Comparison of ENCODE assay signal across 8 cellular contexts in genomic region chr5:154858251-154858971, GRCh38. TPM values are rescaled to one million over a fixed set of nuclear protein-coding genes. Genes with fewer than 3 reads are reported as not detected.
DNase-seq lines count a peak whose midpoint lies in the region; ATAC-seq and TF ChIP-seq lines count a peak whose summit lies in the region.

TSS of gene CNOT8 (plus strand) at chr5:154858627. CDS start at chr5:154863279, 4,652 bp downstream.

- ATAC-seq in GM21723 (IDR thresholded peaks at IDR 0.05; ENCODE audit: unreplicated experiment) (peak; percentile 74), Panc1 (peak; percentile 89)
- peak; percentile 86 for ATAC-seq in activated T-cell treated with anti-CD3 and anti-CD28 coated beads, Interleukin-2, amount 50 U/mL, for 4 hours

- CTCF ChIA-PET in Panc1 (lab: Charles Lee) = no interaction called here

- H3K4me1 Mint-ChIP-seq in activated T-cell treated with anti-CD3 and anti-CD28 coated beads, Interleukin-2, amount 50 U/mL, for 4 hours (ENCODE audit: low read depth) = peaks cover 43% of the 10 kb centered on the region

- no peak for TF ChIP-seq CTCF in Panc1 (IDR thresholded peaks at IDR 0.05)

- BruUV-seq in Panc1 (replicated peaks; lab: Mats Ljungman, UMichigan) = no TSS peak

- POLR2A ChIA-PET in Panc1 (lab: Charles Lee) = no interaction called here

- DNase-seq in DMS53 (lab: John Stamatoyannopoulos, UW) = peak; percentile 99
- peak; percentile 76 for DNase-seq in KG1 (lab: John Stamatoyannopoulos, UW)
- peak; percentile 87 for DNase-seq in Panc1 (ENCODE audit: low read depth, low spot score)
- peak; percentile 96 for DNase-seq in activated T-cell treated with anti-CD3 and anti-CD28 coated beads, Interleukin-2, amount 50 U/mL, for 4 hours
- peak; percentile 95 to 97 for DNase-seq in stimulated activated CD8-positive, alpha-beta memory T cell treated with anti-CD3 and anti-CD28 coated beads, Interleukin-7, amount 100 ng/mL, for 4 hours (ENCODE audit: low read depth in 2 of 2)

- H3K27me3 ChIP-seq in Panc1 (ENCODE audit: control insufficient read depth, insufficient read depth, low read length) (no peaks in the 10 kb centered on the region), esophagus (ENCODE audit: control insufficient read depth in 1 of 2, insufficient read depth in 2 of 2, low read length in 2 of 2) (no peaks in the 10 kb centered on the region), muscle layer of duodenum (ENCODE audit: low read depth, low read length) (no peaks in the 10 kb centered on the region)

- no peaks in the 10 kb centered on the region for H3K9me3 Mint-ChIP-seq in activated T-cell treated with anti-CD3 and anti-CD28 coated beads, Interleukin-2, amount 50 U/mL, for 4 hours

- in situ Hi-C loops in Panc1 (cut with HindIII; ENCODE audit: low pct_unique_long_range_greater_than_20kb, low sequenced_read_pairs) = no loop called here

- H3K27ac ChIP-seq in Panc1 (ENCODE audit: low read length) = peak within 1 kb of the TSS; percentile 97
- peak within 1 kb of the TSS; percentile 98 to 99 for H3K27ac ChIP-seq in esophagus (ENCODE audit: low read depth in 2 of 2, low read length in 1 of 2)
- H3K27ac ChIP-seq in muscle layer of duodenum (ENCODE audit: low read length) = peak within 1 kb of the TSS; percentile 97

- H3K9me3 ChIP-seq in Panc1 (ENCODE audit: control insufficient read depth, insufficient read depth, low read depth, low read length) = no peaks in the 10 kb centered on the region
- no peaks in the 10 kb centered on the region for H3K9me3 ChIP-seq in esophagus (ENCODE audit: control insufficient read depth in 2 of 2, insufficient read depth in 1 of 2, low read depth in 1 of 2, low read length in 1 of 2)
- H3K9me3 ChIP-seq in muscle layer of duodenum (ENCODE audit: control insufficient read depth in 1 of 2, low read length in 2 of 2) = no peaks in the 10 kb centered on the region

- peak within 1 kb of the TSS; percentile 64 to 95 for H3K4me3 ChIP-seq in Panc1 (ENCODE audit: low read depth in 2 of 2, low read length in 2 of 2)
- H3K4me3 ChIP-seq in esophagus (ENCODE audit: low read depth in 1 of 2, low read length in 2 of 2) = peak within 1 kb of the TSS; percentile 49 to 97
- peak within 1 kb of the TSS; percentile 85 to 99 for H3K4me3 ChIP-seq in muscle layer of duodenum (ENCODE audit: low read depth in 1 of 2, low read length in 2 of 2)

- H3K4me1 ChIP-seq in Panc1 (ENCODE audit: control insufficient read depth, insufficient read depth, low read length) = peaks cover 29% of the 10 kb centered on the region
- H3K4me1 ChIP-seq in esophagus (ENCODE audit: control insufficient read depth in 2 of 2, insufficient read depth in 2 of 2, low read length in 1 of 2) = no peaks in the 10 kb centered on the region
- peaks cover 10 to 36% of the 10 kb centered on the region in 2 donors for H3K4me1 ChIP-seq in muscle layer of duodenum (ENCODE audit: control insufficient read depth in 1 of 2, insufficient read depth in 2 of 2, low read length in 2 of 2)

- H3K27me3 Mint-ChIP-seq in activated T-cell treated with anti-CD3 and anti-CD28 coated beads, Interleukin-2, amount 50 U/mL, for 4 hours (ENCODE audit: low read depth) = no peaks in the 10 kb centered on the region

- H3K36me3 Mint-ChIP-seq in activated T-cell treated with anti-CD3 and anti-CD28 coated beads, Interleukin-2, amount 50 U/mL, for 4 hours (ENCODE audit: insufficient read depth) = peaks cover 7% of the 10 kb centered on the region

- peak within 1 kb of the TSS; percentile 99 for H3K4me3 Mint-ChIP-seq in activated T-cell treated with anti-CD3 and anti-CD28 coated beads, Interleukin-2, amount 50 U/mL, for 4 hours

- WGBS in esophagus, 2 donors = 0% methylated on average over 63 to 66 of the region's 66 CpGs

- intact Hi-C loops in Panc1 (cut with micrococcal nuclease; ENCODE audit: unreplicated experiment) = no loop called here

- H3K36me3 ChIP-seq in Panc1 (ENCODE audit: control insufficient read depth, insufficient read depth, low read length) (peaks cover 3% of the 10 kb centered on the region), esophagus (ENCODE audit: control insufficient read depth in 2 of 2, insufficient read depth in 2 of 2, low read length in 1 of 2) (no peaks in the 10 kb centered on the region), muscle layer of duodenum (ENCODE audit: control insufficient read depth in 1 of 2, insufficient read depth in 2 of 2, low read length in 2 of 2) (peaks cover 0 to 12% of the 10 kb centered on the region in 2 donors)

RNA-seq across cellular contexts. Expression of gene CNOT8, which starts in this region (rescaled TPM):
- 45.9 TPM for total RNA-seq in Panc1 (2021; ENCODE audit: unreplicated experiment)
- polyA plus RNA-seq in Panc1 (2012; ENCODE audit: insufficient read length) = 37.3 TPM
- 10 to 100 TPM; 44.9 to 50.1 (median 48.0) TPM for total RNA-seq in activated T-cell treated with anti-CD3 and anti-CD28 coated beads, Interleukin-2, amount 50 U/mL, for 4 hours
- 10 to 100 TPM; 18.1 to 21.2 TPM for polyA plus RNA-seq in esophagus

Comparison
In these comparisons a context has a peak if more than half of its experiments do, and no peak if none do; other contexts are left out.
1. Peak in every context shown above with its lines: DNase-seq, ATAC-seq, H3K4me3 ChIP-seq and H3K27ac ChIP-seq.